In genomic region chr12:75481774-75482173, GRCh38 we compare ENCODE assay signal across 9 cellular contexts. TPM values are rescaled to one million over a fixed set of nuclear protein-coding genes. Genes with fewer than 3 reads are reported as not detected.
DNase-seq lines count a peak whose midpoint lies in the region; ATAC-seq, FAIRE-seq and TF ChIP-seq lines count a peak whose summit lies in the region.
"Had no signal": no experiment of that assay in that cellular context is flagged by ENCODE, and none has a peak within 500 bp of the region (broad histone marks: within the 10 kb centered on the region; RNA-seq: fewer than 3 reads in every experiment).

No MANE protein-coding gene starts in this region.

- peaks cover 45% of the 10 kb centered on the region for H3K4me1 ChIP-seq in muscle layer of colon (ENCODE audit: insufficient read depth, low read length)

- H3K9me3 ChIP-seq in muscle layer of colon (ENCODE audit: low read length) = no peaks in the 10 kb centered on the region

- FAIRE-seq in frontal cortex (lab: Jason Lieb, UNC) = no peak

- H3K27me3 ChIP-seq in muscle layer of colon (ENCODE audit: control insufficient read depth in 1 of 2, insufficient read depth in 2 of 2, low read length in 2 of 2) = no peaks in the 10 kb centered on the region
- H3K27me3 ChIP-seq in H7 (ENCODE audit: control insufficient read depth, insufficient read depth, low read length) = no peaks in the 10 kb centered on the region

- H3K4me3 ChIP-seq in AG10803 (ENCODE audit: low read length) (peak overlapping the region; percentile 68), muscle layer of colon (ENCODE audit: low read depth in 1 of 2, low read length in 2 of 2) (peak overlapping the region; percentile 44 to 74), H7 (ENCODE audit: insufficient read depth, low read depth, low read length) (no peak overlapping the region)

- H3K36me3 ChIP-seq in muscle layer of colon (ENCODE audit: insufficient read depth, low read length) (no peaks in the 10 kb centered on the region), H7 (replicated peaks; ENCODE audit: control insufficient read depth, insufficient read depth, low read length) (no peaks in the 10 kb centered on the region)

- peak overlapping the region; percentile 28 for H3K27ac ChIP-seq in muscle layer of colon (ENCODE audit: low read depth, low read length)

- no peak for TF ChIP-seq CTCF in AG10803 (conservative IDR thresholded peaks at IDR 0.05; ENCODE audit: low read length)

- DNase-seq in AG10803 (ENCODE audit: low read depth) = peak; percentile 78
- DNase-seq in HT1080 (ENCODE audit: low read depth) = peak; percentile 42
- DNase-seq in astrocyte of the hippocampus (ENCODE audit: low read depth, low spot score) = peak; percentile 52
- no peak for DNase-seq in H7
- DNase-seq in stimulated activated CD4-positive, alpha-beta T cell treated with anti-CD3 and anti-CD28 coated beads, Interleukin-4, amount 100 ng/mL, for 4 hours = no peak
- no peak for DNase-seq in frontal cortex (ENCODE audit: low spot score in 2 of 2)
- DNase-seq: NCI-H524 had no signal

- peak overlapping the region; percentile 20 for H3K9ac ChIP-seq in muscle layer of colon (ENCODE audit: low read length)

- no peak for ATAC-seq in GM19351 (IDR thresholded peaks at IDR 0.05; ENCODE audit: unreplicated experiment)

RNA-seq across cellular contexts. Expression of gene GLIPR1, which starts 1.2 kb away (rescaled TPM):
- total RNA-seq in HT1080 (2014; rRNA removed; shearing (Covaris generic)) = 94.4 and 123 TPM in 2 replicates
- polyA plus RNA-seq in HT1080 (2015; cell fraction: cytosol; rRNA removed) = 63.8 and 66.9 TPM in 2 replicates
- polyA plus RNA-seq in HT1080 (2015; cell fraction: nucleus; rRNA removed) = 95.2 and 97.7 TPM in 2 replicates
- total RNA-seq in H7 (2014; rRNA removed; shearing (Covaris generic)) = 0.21 and 0.52 TPM in 2 replicates
- total RNA-seq in frontal cortex = 2.9 TPM

RNA-seq across cellular contexts. Expression of gene KRR1, which starts 29.6 kb away (rescaled TPM):
- 105 and 107 TPM in 2 replicates for total RNA-seq in HT1080 (2014; rRNA removed; shearing (Covaris generic))
- 69.3 and 73.5 TPM in 2 replicates for polyA plus RNA-seq in HT1080 (2015; cell fraction: cytosol; rRNA removed)
- 90.6 and 99.4 TPM in 2 replicates for polyA plus RNA-seq in HT1080 (2015; cell fraction: nucleus; rRNA removed)
- 25.6 and 35.0 TPM in 2 replicates for total RNA-seq in H7 (2014; rRNA removed; shearing (Covaris generic))
- total RNA-seq in frontal cortex = 23.2 TPM

Comparison
In these comparisons a context has a peak if more than half of its experiments do, and no peak if none do; other contexts are left out.
1. DNase-seq: peak in AG10803 (single experiment), HT1080 (single experiment) and astrocyte of the hippocampus (single experiment); none in H7 (single experiment), stimulated activated CD4-positive, alpha-beta T cell treated with anti-CD3 and anti-CD28 coated beads, Interleukin-4, amount 100 ng/mL, for 4 hours (0 of 2) and frontal cortex (0 of 2).
2. RNA of gene GLIPR1, which starts 1.2 kb away (total RNA-seq): 94.4 to 123 TPM in HT1080; 2.9 TPM in frontal cortex (single experiment) and 0.21 to 0.52 TPM in H7; every median in the first group is over 10 times any median in the second.